Comparison of ENCODE assay signal across 1 cellular context in genomic region chr5:173962436-173962835, GRCh38.
TF ChIP-seq lines count a peak whose summit lies in the region.

No MANE protein-coding gene starts in this region.

TF ChIP-seq in neural cell, 6 proteins besides CTCF, POLR2A, EP300 and RAD21 (continued from another document):
- no peak for TF ChIP-seq REST (IDR thresholded peaks at IDR 0.05; ENCODE audit: borderline replicate concordance)
- no peak for TF ChIP-seq EZH2 (IDR thresholded peaks at IDR 0.05; ENCODE audit: borderline replicate concordance, insufficient read depth, low read length, poor library complexity, severe bottlenecking)
TF ChIP-seq in neural cell: peak in this region for 0.
